In genomic region chr1:210373878-210374599, GRCh38 we compare ENCODE assay signal across 8 cellular contexts. TPM values are rescaled to one million over a fixed set of nuclear protein-coding genes. Genes with fewer than 3 reads are reported as not detected.
DNase-seq lines count a peak whose midpoint lies in the region; ATAC-seq and TF ChIP-seq lines count a peak whose summit lies in the region.

No MANE protein-coding gene starts in this region.

- H3K27ac ChIP-seq in CD4-positive, CD25-positive, alpha-beta regulatory T cell (ENCODE audit: insufficient read depth, low read length, poor library complexity, severe bottlenecking): no peak overlapping the region
- peak overlapping the region; percentile 46 to 82 (median 62) for H3K27ac ChIP-seq in esophagus squamous epithelium

- H3K4me1 Mint-ChIP-seq in CD4-positive, CD25-positive, alpha-beta regulatory T cell: peaks cover 4 to 19% (median 10%) of the 10 kb centered on the region in 4 donors
- H3K4me1 Mint-ChIP-seq in activated CD8-positive, alpha-beta T cell treated with anti-CD3 and anti-CD28 coated beads, Interleukin-2, amount 10 ng/mL, durations not matched to agents 7 days and 5 days (ENCODE audit: low read depth): peaks cover 6% of the 10 kb centered on the region

- H3K4me3 Mint-ChIP-seq in CD4-positive, CD25-positive, alpha-beta regulatory T cell: no peak overlapping the region
- no peak overlapping the region for H3K4me3 Mint-ChIP-seq in activated CD8-positive, alpha-beta T cell treated with anti-CD3 and anti-CD28 coated beads, Interleukin-2, amount 10 ng/mL, durations not matched to agents 7 days and 5 days

- peak overlapping the region in 2 of 3 donors; percentile 17 to 74 for H3K27ac Mint-ChIP-seq in CD4-positive, CD25-positive, alpha-beta regulatory T cell
- peak overlapping the region; percentile 27 for H3K27ac Mint-ChIP-seq in activated CD8-positive, alpha-beta T cell treated with anti-CD3 and anti-CD28 coated beads, Interleukin-2, amount 10 ng/mL, durations not matched to agents 7 days and 5 days

- H3K36me3 Mint-ChIP-seq in CD4-positive, CD25-positive, alpha-beta regulatory T cell: no peaks in the 10 kb centered on the region
- H3K36me3 Mint-ChIP-seq in activated CD8-positive, alpha-beta T cell treated with anti-CD3 and anti-CD28 coated beads, Interleukin-2, amount 10 ng/mL, durations not matched to agents 7 days and 5 days (ENCODE audit: low read depth): no peaks in the 10 kb centered on the region

- no peak for TF ChIP-seq POLR2A in esophagus squamous epithelium (IDR thresholded peaks at IDR 0.05)

- peak; percentile 6 to 66 for ATAC-seq in CD4-positive, CD25-positive, alpha-beta regulatory T cell (ENCODE audit: low read depth in 2 of 2)
- peak; percentile 82 for ATAC-seq in GM18907 (IDR thresholded peaks at IDR 0.05; ENCODE audit: unreplicated experiment)
- peak; percentile 78 for ATAC-seq in HG03097 (IDR thresholded peaks at IDR 0.05; ENCODE audit: low FRiP score, unreplicated experiment)
- peak; percentile 69 for ATAC-seq in activated CD8-positive, alpha-beta T cell treated with anti-CD3 and anti-CD28 coated beads, Interleukin-2, amount 10 ng/mL, durations not matched to agents 7 days and 5 days
- ATAC-seq in omental fat pad (ENCODE audit: low FRiP score): peak; percentile 62

- no peaks in the 10 kb centered on the region for H3K27me3 ChIP-seq in CD4-positive, CD25-positive, alpha-beta regulatory T cell (ENCODE audit: control insufficient read depth, insufficient read depth, low read length)
- no peaks in the 10 kb centered on the region for H3K27me3 ChIP-seq in esophagus squamous epithelium

- DNase-seq in CD4-positive, CD25-positive, alpha-beta regulatory T cell: peak; percentile 29 to 65 (median 54)
- DNase-seq in NCI-H748 treated with DMSO at 0.1 percent for 48 hours (lab: John Stamatoyannopoulos, UW) (peak; percentile 48), esophagus squamous epithelium (lab: John Stamatoyannopoulos, UW) (no peak), omental fat pad (ENCODE audit: low spot score) (no peak), ureter (ENCODE audit: low spot score) (peak; percentile 64)
- DNase-seq in activated CD8-positive, alpha-beta T cell treated with anti-CD3 and anti-CD28 coated beads, Interleukin-2, amount 10 ng/mL, durations not matched to agents 7 days and 5 days: peak; percentile 74

- no peaks in the 10 kb centered on the region for H3K9me3 ChIP-seq in CD4-positive, CD25-positive, alpha-beta regulatory T cell (ENCODE audit: control insufficient read depth in 2 of 2, low read length in 2 of 2)
- H3K9me3 ChIP-seq in esophagus squamous epithelium: no peaks in the 10 kb centered on the region

- 15 to 17% methylated on average over 9 of the region's 9 CpGs for WGBS in esophagus squamous epithelium, 2 donors

- H3K4me3 ChIP-seq in CD4-positive, CD25-positive, alpha-beta regulatory T cell (ENCODE audit: low read depth, low read length): peak overlapping the region; percentile 53
- H3K4me3 ChIP-seq in esophagus squamous epithelium: peak overlapping the region in 1 of 4 donors; percentile 31

- peak in 5 of 6 experiments; percentile 62 to 94 (median 73) for TF ChIP-seq CTCF in esophagus squamous epithelium (IDR thresholded peaks at IDR 0.05)
- TF ChIP-seq CTCF in omental fat pad (IDR thresholded peaks at IDR 0.05): no peak

- H3K9me3 Mint-ChIP-seq in CD4-positive, CD25-positive, alpha-beta regulatory T cell: no peaks in the 10 kb centered on the region
- H3K9me3 Mint-ChIP-seq in activated CD8-positive, alpha-beta T cell treated with anti-CD3 and anti-CD28 coated beads, Interleukin-2, amount 10 ng/mL, durations not matched to agents 7 days and 5 days (ENCODE audit: insufficient read depth): no peaks in the 10 kb centered on the region

- intact Hi-C loops in esophagus squamous epithelium (cut with DNase I): no loop called here

- no peaks in the 10 kb centered on the region for H3K4me1 ChIP-seq in CD4-positive, CD25-positive, alpha-beta regulatory T cell (ENCODE audit: control insufficient read depth, insufficient read depth, low read length, poor library complexity, severe bottlenecking)
- peaks cover 4 to 42% (median 14%) of the 10 kb centered on the region in 3 donors for H3K4me1 ChIP-seq in esophagus squamous epithelium

- CTCF ChIA-PET in activated CD8-positive, alpha-beta T cell treated with anti-CD3 and anti-CD28 coated beads, Interleukin-2, amount 10 ng/mL, durations not matched to agents 7 days and 5 days (lab: Charles Lee): interaction anchor here (0.7 to 4.4 kb wide), 21 partner anchors 9 to 510 kb away, joined by 3 to 61 read pairs (median 5); no protein-coding TSS in a partner anchor

- H3K27me3 Mint-ChIP-seq in CD4-positive, CD25-positive, alpha-beta regulatory T cell: peaks cover 5% of the 10 kb centered on the region
- H3K27me3 Mint-ChIP-seq in activated CD8-positive, alpha-beta T cell treated with anti-CD3 and anti-CD28 coated beads, Interleukin-2, amount 10 ng/mL, durations not matched to agents 7 days and 5 days (ENCODE audit: low read depth): no peaks in the 10 kb centered on the region

- H3K36me3 ChIP-seq in CD4-positive, CD25-positive, alpha-beta regulatory T cell (ENCODE audit: control insufficient read depth, insufficient read depth, low read length): no peaks in the 10 kb centered on the region
- no peaks in the 10 kb centered on the region for H3K36me3 ChIP-seq in esophagus squamous epithelium

- POLR2A ChIA-PET in activated CD8-positive, alpha-beta T cell treated with anti-CD3 and anti-CD28 coated beads, Interleukin-2, amount 10 ng/mL, durations not matched to agents 7 days and 5 days (lab: Charles Lee): interaction anchor here (0.6 to 2.1 kb wide), 18 partner anchors 9 to 760 kb away, joined by 3 to 26 read pairs (median 5); partner anchors contain the start of genes HHAT and UTP25

RNA-seq across cellular contexts. Expression of gene HHAT, which starts 45.3 kb away (rescaled TPM):
- total RNA-seq in CD4-positive, CD25-positive, alpha-beta regulatory T cell: 6.0 TPM
- polyA plus RNA-seq in CD4-positive, CD25-positive, alpha-beta regulatory T cell: 1 to 10 TPM; 1.4 to 4.2 (median 2.0) TPM
- total RNA-seq in activated CD8-positive, alpha-beta T cell treated with anti-CD3 and anti-CD28 coated beads, Interleukin-2, amount 10 ng/mL, durations not matched to agents 7 days and 5 days: under 1 TPM; 0.71 to 0.94 TPM
- total RNA-seq in esophagus squamous epithelium (1 to 10 TPM; 3.4 to 5.2 (median 4.0) TPM), omental fat pad (1 to 10 TPM; 3.4 to 7.8 (median 4.6) TPM), ureter (19.9 TPM)

Comparison
In these comparisons a context has a peak if more than half of its experiments do, and no peak if none do; other contexts are left out.
1. DNase-seq: peak in CD4-positive, CD25-positive, alpha-beta regulatory T cell (3 of 3), NCI-H748 treated with DMSO at 0.1 percent for 48 hours (single experiment), activated CD8-positive, alpha-beta T cell treated with anti-CD3 and anti-CD28 coated beads, Interleukin-2, amount 10 ng/mL, durations not matched to agents 7 days and 5 days (single experiment) and ureter (single experiment); none in esophagus squamous epithelium (single experiment) and omental fat pad (single experiment).
2. CTCF ChIP-seq: peak in esophagus squamous epithelium (5 of 6); none in omental fat pad (0 of 3).
3. Peak in every context shown above with its lines, with median percentiles within 50 percentile points of each other: ATAC-seq.